8 cellular contexts compared by ENCODE assay signal in genomic region chr17:43545383-43545632, GRCh38. TPM values are rescaled to one million over a fixed set of nuclear protein-coding genes. Genes with fewer than 3 reads are reported as not detected.
DNase-seq lines count a peak whose midpoint lies in the region; ATAC-seq and TF ChIP-seq lines count a peak whose summit lies in the region.

No MANE protein-coding gene starts in this region.

- H3K36me3 ChIP-seq in prostate gland = no peaks in the 10 kb centered on the region

- TF ChIP-seq CTCF in AG09309 (IDR thresholded peaks at IDR 0.05; ENCODE audit: control insufficient read depth, insufficient read depth, low read depth, low read length, missing control alignments) (no peak), fibroblast of villous mesenchyme (IDR thresholded peaks at IDR 0.05; ENCODE audit: insufficient read depth, low read depth, low read length) (no peak), prostate gland (IDR thresholded peaks at IDR 0.05) (no peak)

- intact Hi-C loops in prostate gland (cut with DNase I) = no loop called here

- no peak for TF ChIP-seq POLR2A in prostate gland (IDR thresholded peaks at IDR 0.05)

- DNase-seq in AG09309 (ENCODE audit: low read depth) (no peak), fibroblast of villous mesenchyme (ENCODE audit: low read depth) (peak; percentile 40), prostate gland (ENCODE audit: low spot score) (peak; percentile 13), iPS-NIHi7 (ENCODE audit: extremely low spot score) (no peak), NCI-H510A (lab: John Stamatoyannopoulos, UW) (no peak), HuH-7.5 (ENCODE audit: low spot score) (no peak)
- DNase-seq in activated CD4-positive, alpha-beta T cell treated with anti-CD3 and anti-CD28 coated beads, Interleukin-2, amount 50 U/mL, for 1 hour = peak; percentile 15

- H3K27me3 ChIP-seq in prostate gland (replicated peaks; ENCODE audit: insufficient read depth) = peaks cover 2% of the 10 kb centered on the region

- 0% methylated on average over 15 of the region's 21 CpGs for WGBS in prostate gland

- H3K4me1 ChIP-seq in prostate gland (replicated peaks) = peaks cover 6% of the 10 kb centered on the region

- H3K27ac ChIP-seq in prostate gland = peak overlapping the region in 1 of 2 donors; percentile 22

- ATAC-seq in HG02610 (IDR thresholded peaks at IDR 0.05; ENCODE audit: unreplicated experiment) = peak; percentile 3

- no peaks in the 10 kb centered on the region for H3K9me3 ChIP-seq in prostate gland

- H3K4me3 ChIP-seq in AG09309 (ENCODE audit: control insufficient read depth, low read depth, low read length) (peak overlapping the region; percentile 67), fibroblast of villous mesenchyme (ENCODE audit: low read depth, low read length) (peak overlapping the region; percentile 70), prostate gland (peak overlapping the region; percentile 33 to 34)

RNA-seq across cellular contexts. Expression of gene ETV4, which starts 0.8 kb away (rescaled TPM):
- 4.7 and 4.8 TPM in 2 replicates for total RNA-seq in fibroblast of villous mesenchyme
- total RNA-seq in prostate gland = 1 to 10 TPM; 2.9 to 4.0 TPM

Comparison
In these comparisons a context has a peak if more than half of its experiments do, and no peak if none do; other contexts are left out.
1. DNase-seq: peak in activated CD4-positive, alpha-beta T cell treated with anti-CD3 and anti-CD28 coated beads, Interleukin-2, amount 50 U/mL, for 1 hour (single experiment), fibroblast of villous mesenchyme (single experiment) and prostate gland (single experiment); none in AG09309 (single experiment), iPS-NIHi7 (single experiment), NCI-H510A (single experiment) and HuH-7.5 (single experiment).
2. Peak in every context shown above with its lines, with median percentiles within 50 percentile points of each other: H3K4me3 ChIP-seq.